In the genomic region with DNA sequence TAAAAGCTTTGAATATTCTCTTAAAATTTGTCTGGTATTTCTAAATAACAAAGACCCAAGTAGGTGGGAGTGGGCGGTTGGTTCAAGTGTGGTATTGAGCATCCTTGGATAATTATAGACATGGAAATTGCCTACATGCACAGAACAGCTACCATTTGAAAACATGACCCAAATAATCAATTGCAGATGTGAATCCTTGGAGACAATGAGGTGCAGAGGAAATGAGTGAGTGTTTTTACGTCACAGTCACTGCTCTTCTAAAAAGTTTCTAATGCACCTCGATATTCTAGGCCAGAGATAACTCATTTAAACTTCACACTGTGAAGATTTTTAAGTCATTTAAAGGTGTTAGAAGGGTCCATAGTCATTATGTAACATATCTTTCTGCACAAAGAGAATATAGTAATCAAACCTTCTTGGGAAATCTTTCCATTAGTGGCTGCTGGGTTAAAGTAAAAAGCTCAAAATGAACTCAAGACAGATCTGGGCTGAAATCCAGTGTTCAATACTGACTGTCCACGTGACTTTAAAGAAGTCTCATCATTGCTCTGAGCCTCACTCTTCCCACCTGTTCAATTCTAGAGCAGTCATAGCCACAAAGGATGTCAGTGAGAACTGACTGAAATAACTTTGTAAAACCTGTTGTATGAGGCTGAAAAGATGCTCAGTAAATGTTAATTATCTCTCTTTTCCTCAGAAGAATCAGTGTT, we compare ENCODE assay signal across 26 cellular contexts.
A peak's percentile ranks its signal among the peaks of the same experiment; 100 is the strongest.
DNase-seq lines count a peak whose midpoint lies in the region; ATAC-seq, FAIRE-seq and TF ChIP-seq lines count a peak whose summit lies in the region.
"Had no signal": no experiment of that assay in that cellular context is flagged by ENCODE, and none has a peak within 500 bp of the region (broad histone marks: within the 10 kb centered on the region; RNA-seq: fewer than 3 reads in every experiment).

No MANE protein-coding gene starts in this region.

- H3K9me3 ChIP-seq in SK-N-SH: no peaks in the 10 kb centered on the region
- H3K9me3 ChIP-seq in astrocyte (ENCODE audit: insufficient read depth, low read depth, low read length): no peaks in the 10 kb centered on the region
- H3K9me3 ChIP-seq: BLaER1 had no signal

- H3K4me2 ChIP-seq in SK-N-SH (no peak overlapping the region), astrocyte (ENCODE audit: low read length) (no peak overlapping the region)
- H3K4me2 ChIP-seq: BLaER1 had no signal

- FAIRE-seq in astrocyte (lab: Jason Lieb, UNC): peak; percentile 23
- FAIRE-seq: G401.6, GM12878, H1, RCC 7860 had no signal

- no peak for TF ChIP-seq EP300 in SK-N-SH (IDR thresholded peaks at IDR 0.05; ENCODE audit: borderline replicate concordance in 1 of 2, low read depth in 1 of 2, low read length in 1 of 2)

- H3K79me2 ChIP-seq in SK-N-SH (ENCODE audit: insufficient read depth) (peaks cover 29% of the 10 kb centered on the region; the same call in 1 of the 2 replicates), astrocyte (ENCODE audit: insufficient read depth, low read length) (peaks cover 8% of the 10 kb centered on the region)

- ATAC-seq in SK-N-SH treated with all-trans-retinoic acid at 6 μM for 48 hours (no peak), WTC11 (no peak)
- ATAC-seq: GM12878 had no signal

- peaks cover 32% of the 10 kb centered on the region for H3K36me3 Mint-ChIP-seq in astrocyte (ENCODE audit: low read depth, unreplicated experiment)
- no peaks in the 10 kb centered on the region for H3K36me3 Mint-ChIP-seq in WTC11
- H3K36me3 Mint-ChIP-seq: CD4-positive, CD25-positive, alpha-beta regulatory T cell had no signal

- H4K20me1 ChIP-seq in SK-N-SH (ENCODE audit: insufficient read depth) (no peaks in the 10 kb centered on the region), astrocyte (ENCODE audit: insufficient read depth, low read length) (peaks cover 7% of the 10 kb centered on the region)
- H4K20me1 ChIP-seq: BLaER1 had no signal

- H3K4me1 Mint-ChIP-seq in astrocyte (ENCODE audit: low read depth, unreplicated experiment): peaks cover 5% of the 10 kb centered on the region
- H3K4me1 Mint-ChIP-seq in WTC11: peaks cover 5% of the 10 kb centered on the region; the same call in 1 of the 2 replicates
- H3K4me1 Mint-ChIP-seq: CD4-positive, CD25-positive, alpha-beta regulatory T cell had no signal

- H2AFZ ChIP-seq in SK-N-SH (ENCODE audit: low read depth) (no peak overlapping the region), astrocyte (ENCODE audit: low read depth, low read length) (no peak overlapping the region)

- peaks cover 32 to 97% of the 10 kb centered on the region in 2 experiments for H3K36me3 ChIP-seq in SK-N-SH (replicated peaks in 1 of 2; ENCODE audit: control insufficient read depth in 1 of 2, insufficient read depth in 2 of 2, low read length in 1 of 2)
- H3K36me3 ChIP-seq in astrocyte (ENCODE audit: insufficient read depth, low read length): peaks cover 59% of the 10 kb centered on the region
- H3K36me3 ChIP-seq: BLaER1 had no signal

- POLR2A ChIA-PET in SK-N-SH (lab: Yijun Ruan, JAX) (no interaction called here), WTC11 (lab: Charles Lee) (no interaction called here)

- H3K9ac ChIP-seq in SK-N-SH (no peak overlapping the region), astrocyte (ENCODE audit: low read length) (no peak overlapping the region)
- H3K9ac ChIP-seq: BLaER1 had no signal

- H3K27ac ChIP-seq in SK-N-SH (ENCODE audit: low read depth in 2 of 2, low read length in 1 of 2): no peak overlapping the region
- no peak overlapping the region for H3K27ac ChIP-seq in astrocyte (ENCODE audit: low read depth, low read length)
- H3K27ac ChIP-seq: 22Rv1, BLaER1, HL-60, SK-N-MC had no signal

- 70% methylated on average over 4 of the region's 4 CpGs for WGBS in SK-N-SH (ENCODE audit: low lambda C conversion rate)

- no peak for TF ChIP-seq RAD21 in SK-N-SH (IDR thresholded peaks at IDR 0.05; ENCODE audit: low read length)

- H3K4me3 ChIP-seq in SK-N-SH (ENCODE audit: low read depth in 2 of 2, low read length in 1 of 2) (no peak overlapping the region), astrocyte (ENCODE audit: insufficient read depth, low read depth, low read length) (no peak overlapping the region), fibroblast of the aortic adventitia (ENCODE audit: low read depth, low read length) (no peak overlapping the region)
- H3K4me3 ChIP-seq: BLaER1, GM12878, SK-N-MC had no signal

- H3K27me3 ChIP-seq in SK-N-SH (ENCODE audit: insufficient read depth) (no peaks in the 10 kb centered on the region), astrocyte (ENCODE audit: insufficient read depth, low read length) (no peaks in the 10 kb centered on the region)
- H3K27me3 ChIP-seq: BLaER1 had no signal

- CTCF ChIA-PET in SK-N-SH (lab: Yijun Ruan, JAX): interaction anchor here (0.6 to 1.1 kb wide), 2 partner anchors 9 to 243 kb away, joined by 3 read pairs; no protein-coding TSS in a partner anchor
- CTCF ChIA-PET in WTC11 (lab: Charles Lee): no interaction called here

- H3K4me3 Mint-ChIP-seq in astrocyte (ENCODE audit: unreplicated experiment) (no peak overlapping the region), WTC11 (no peak overlapping the region)
- H3K4me3 Mint-ChIP-seq: CD4-positive, CD25-positive, alpha-beta regulatory T cell had no signal

- no peaks in the 10 kb centered on the region for H3K9me2 ChIP-seq in SK-N-SH

- H3K4me1 ChIP-seq in SK-N-SH (ENCODE audit: control insufficient read depth in 1 of 2, insufficient read depth in 2 of 2, low read depth in 1 of 2, low read length in 1 of 2): peaks cover 0 to 17% of the 10 kb centered on the region in 2 experiments; a peak in 2 of 4 replicates
- H3K4me1 ChIP-seq in astrocyte (ENCODE audit: insufficient read depth, low read length): no peaks in the 10 kb centered on the region
- H3K4me1 ChIP-seq: BLaER1 had no signal

- TF ChIP-seq CTCF in SK-N-SH (IDR thresholded peaks at IDR 0.05) (no peak), astrocyte (IDR thresholded peaks at IDR 0.05; ENCODE audit: insufficient read depth, low read depth, low read length) (no peak), fibroblast of the aortic adventitia (IDR thresholded peaks at IDR 0.05; ENCODE audit: insufficient read depth, low read length) (no peak), WTC11 (IDR thresholded peaks at IDR 0.05) (no peak)

- DNase-seq in SK-N-SH (no peak), astrocyte (ENCODE audit: low read depth) (no peak), fibroblast of the aortic adventitia (ENCODE audit: low read depth) (peak; percentile 33), NCI-H345 (lab: John Stamatoyannopoulos, UW) (no peak), WTC11 (ENCODE audit: low spot score) (no peak), SW480 (ENCODE audit: low spot score) (no peak)
- DNase-seq: CD4-positive, CD25-positive, alpha-beta regulatory T cell; HCEC 1CT; Kasumi-1; MV-4-11; NCI-H1105; NCI-H1436 treated with DMSO at 0.1 percent for 48 hours; NCI-H187 treated with DMSO at 0.1 percent for 48 hours; NCI-H2171 treated with DMSO at 0.1 percent for 48 hours; NCI-H524; NCI-H774; SIG-M5 had no signal

- no peaks in the 10 kb centered on the region for H3K27me3 Mint-ChIP-seq in astrocyte (ENCODE audit: low read depth, unreplicated experiment)
- no peaks in the 10 kb centered on the region for H3K27me3 Mint-ChIP-seq in WTC11 (ENCODE audit: low read depth)
- H3K27me3 Mint-ChIP-seq: CD4-positive, CD25-positive, alpha-beta regulatory T cell had no signal

- H3K9me3 Mint-ChIP-seq in astrocyte (ENCODE audit: unreplicated experiment) (peaks cover 2% of the 10 kb centered on the region), WTC11 (no peaks in the 10 kb centered on the region)

- peaks cover 27% of the 10 kb centered on the region for H3F3A ChIP-seq in SK-N-SH (replicated peaks; ENCODE audit: insufficient read depth)

- H3K27ac Mint-ChIP-seq in astrocyte (ENCODE audit: unreplicated experiment) (no peak overlapping the region), WTC11 (no peak overlapping the region)
- H3K27ac Mint-ChIP-seq: CD4-positive, CD25-positive, alpha-beta regulatory T cell had no signal

TF ChIP-seq in SK-N-SH, 30 proteins besides CTCF, POLR2A, EP300 and RAD21 (continues in another document):
- TF ChIP-seq TCF12 (IDR thresholded peaks at IDR 0.05) (peak; percentile 39; the same call in 1 of the 2 replicates), POLR2AphosphoS5 (IDR thresholded peaks at IDR 0.05; ENCODE audit: low read depth, low read length) (no peak)
- TF ChIP-seq, protein P1, sequence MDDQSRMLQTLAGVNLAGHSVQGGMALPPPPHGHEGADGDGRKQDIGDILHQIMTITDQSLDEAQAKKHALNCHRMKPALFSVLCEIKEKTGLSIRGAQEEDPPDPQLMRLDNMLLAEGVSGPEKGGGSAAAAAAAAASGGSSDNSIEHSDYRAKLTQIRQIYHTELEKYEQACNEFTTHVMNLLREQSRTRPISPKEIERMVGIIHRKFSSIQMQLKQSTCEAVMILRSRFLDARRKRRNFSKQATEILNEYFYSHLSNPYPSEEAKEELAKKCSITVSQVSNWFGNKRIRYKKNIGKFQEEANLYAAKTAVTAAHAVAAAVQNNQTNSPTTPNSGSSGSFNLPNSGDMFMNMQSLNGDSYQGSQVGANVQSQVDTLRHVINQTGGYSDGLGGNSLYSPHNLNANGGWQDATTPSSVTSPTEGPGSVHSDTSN (IDR thresholded peaks at IDR 0.05): no peak

TF ChIP-seq in SK-N-SH treated with all-trans-retinoic acid at 6 μM for 48 hours, 23 proteins besides CTCF, POLR2A, EP300 and RAD21 (continues in another document):
- no peak for TF ChIP-seq RARB (CRISPR knock-in tag; IDR thresholded peaks at IDR 0.05)
